ENCODE assay signal across 1 cellular context in the genomic region with DNA sequence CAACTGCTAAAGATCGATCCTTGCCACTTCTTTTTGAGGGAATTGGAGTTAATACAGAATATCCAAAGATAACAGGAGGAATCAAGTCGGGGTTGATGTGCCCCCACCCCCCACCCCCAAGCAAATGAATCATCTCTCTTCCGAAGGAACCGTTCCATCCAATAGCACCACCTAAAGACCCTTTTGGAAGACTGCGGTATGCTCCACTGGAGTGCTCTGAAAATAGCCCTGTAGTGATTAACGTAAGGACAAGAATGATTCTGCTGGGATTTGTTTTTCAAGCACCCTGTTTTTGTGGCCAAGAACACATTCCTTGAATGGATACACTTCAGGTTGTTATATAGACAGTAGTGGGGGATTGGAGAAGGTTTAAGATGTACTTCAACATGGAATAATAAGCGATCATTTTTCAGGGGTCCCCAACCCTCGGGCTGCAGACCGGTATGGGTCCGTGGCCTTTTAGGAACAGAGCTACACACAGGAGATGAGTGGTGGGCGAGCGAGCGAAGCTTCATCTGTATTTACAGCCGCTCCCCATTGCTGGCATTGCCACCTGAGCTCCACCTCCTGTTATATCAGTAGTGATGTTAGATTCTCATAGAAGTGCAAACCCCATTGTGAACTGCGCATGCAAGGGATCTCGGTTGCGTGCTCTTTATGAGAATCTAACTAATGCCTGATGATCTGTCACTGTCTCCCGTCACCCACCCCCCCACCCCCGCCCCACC.
TF ChIP-seq lines count a peak whose summit lies in the region.

No MANE protein-coding gene starts in this region.

TF ChIP-seq in H1, 55 proteins besides CTCF, POLR2A, EP300 and RAD21 (continued from another document):
- TF ChIP-seq HDAC2 (IDR thresholded peaks at IDR 0.05; ENCODE audit: borderline replicate concordance in 1 of 2, low read depth in 2 of 2, low read length in 2 of 2): no peak
- no peak for TF ChIP-seq SIX5 (IDR thresholded peaks at IDR 0.05; ENCODE audit: low read depth, low read length)
- TF ChIP-seq, protein P1, sequence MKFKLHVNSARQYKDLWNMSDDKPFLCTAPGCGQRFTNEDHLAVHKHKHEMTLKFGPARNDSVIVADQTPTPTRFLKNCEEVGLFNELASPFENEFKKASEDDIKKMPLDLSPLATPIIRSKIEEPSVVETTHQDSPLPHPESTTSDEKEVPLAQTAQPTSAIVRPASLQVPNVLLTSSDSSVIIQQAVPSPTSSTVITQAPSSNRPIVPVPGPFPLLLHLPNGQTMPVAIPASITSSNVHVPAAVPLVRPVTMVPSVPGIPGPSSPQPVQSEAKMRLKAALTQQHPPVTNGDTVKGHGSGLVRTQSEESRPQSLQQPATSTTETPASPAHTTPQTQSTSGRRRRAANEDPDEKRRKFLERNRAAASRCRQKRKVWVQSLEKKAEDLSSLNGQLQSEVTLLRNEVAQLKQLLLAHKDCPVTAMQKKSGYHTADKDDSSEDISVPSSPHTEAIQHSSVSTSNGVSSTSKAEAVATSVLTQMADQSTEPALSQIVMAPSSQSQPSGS (IDR thresholded peaks at IDR 0.05; ENCODE audit: low read length): no peak
- TF ChIP-seq, protein P2, sequence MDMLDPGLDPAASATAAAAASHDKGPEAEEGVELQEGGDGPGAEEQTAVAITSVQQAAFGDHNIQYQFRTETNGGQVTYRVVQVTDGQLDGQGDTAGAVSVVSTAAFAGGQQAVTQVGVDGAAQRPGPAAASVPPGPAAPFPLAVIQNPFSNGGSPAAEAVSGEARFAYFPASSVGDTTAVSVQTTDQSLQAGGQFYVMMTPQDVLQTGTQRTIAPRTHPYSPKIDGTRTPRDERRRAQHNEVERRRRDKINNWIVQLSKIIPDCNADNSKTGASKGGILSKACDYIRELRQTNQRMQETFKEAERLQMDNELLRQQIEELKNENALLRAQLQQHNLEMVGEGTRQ (IDR thresholded peaks at IDR 0.05; ENCODE audit: low read length): no peak
- no peak for TF ChIP-seq CHD2 (IDR thresholded peaks at IDR 0.05; ENCODE audit: low read length)
- TF ChIP-seq POLR2AphosphoS5 (IDR thresholded peaks at IDR 0.05; ENCODE audit: low read depth, low read length): no peak
- TF ChIP-seq RBBP5 (IDR thresholded peaks at IDR 0.05; ENCODE audit: borderline replicate concordance, low read depth, low read length): no peak
- no peak for TF ChIP-seq TBP (IDR thresholded peaks at IDR 0.05; ENCODE audit: low read depth, low read length)
- no peak for TF ChIP-seq NRF1 (IDR thresholded peaks at IDR 0.05; ENCODE audit: low read depth, low read length)
- TF ChIP-seq SRF (IDR thresholded peaks at IDR 0.05; ENCODE audit: low read depth, low read length): no peak
- no peak for TF ChIP-seq CREB1 (IDR thresholded peaks at IDR 0.05)
